ENCODE assay signal across 1 cellular context in the genomic region with DNA sequence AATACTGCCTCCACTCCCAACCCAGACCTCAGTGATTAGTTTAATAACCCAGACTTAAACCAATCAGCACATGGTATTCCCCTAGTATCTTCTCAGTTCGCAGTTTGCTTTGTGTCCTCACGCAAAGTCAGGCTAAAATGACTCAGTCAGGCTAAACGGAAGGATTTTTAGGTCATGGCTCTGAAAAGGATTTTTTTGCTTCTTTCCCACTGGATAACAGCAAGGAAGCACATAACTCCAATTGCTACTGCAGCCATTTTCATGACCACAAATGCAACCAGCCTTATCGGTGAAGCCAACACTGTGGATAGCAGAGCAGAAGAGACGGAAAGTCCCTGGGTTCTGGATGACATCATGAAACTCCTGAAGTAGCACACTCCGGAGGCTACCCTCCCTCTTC.
TF ChIP-seq lines count a peak whose summit lies in the region.

No MANE protein-coding gene starts in this region.

TF ChIP-seq in H1, 55 proteins besides CTCF, POLR2A, EP300 and RAD21 (continued from another document):
- TF ChIP-seq, protein P1, sequence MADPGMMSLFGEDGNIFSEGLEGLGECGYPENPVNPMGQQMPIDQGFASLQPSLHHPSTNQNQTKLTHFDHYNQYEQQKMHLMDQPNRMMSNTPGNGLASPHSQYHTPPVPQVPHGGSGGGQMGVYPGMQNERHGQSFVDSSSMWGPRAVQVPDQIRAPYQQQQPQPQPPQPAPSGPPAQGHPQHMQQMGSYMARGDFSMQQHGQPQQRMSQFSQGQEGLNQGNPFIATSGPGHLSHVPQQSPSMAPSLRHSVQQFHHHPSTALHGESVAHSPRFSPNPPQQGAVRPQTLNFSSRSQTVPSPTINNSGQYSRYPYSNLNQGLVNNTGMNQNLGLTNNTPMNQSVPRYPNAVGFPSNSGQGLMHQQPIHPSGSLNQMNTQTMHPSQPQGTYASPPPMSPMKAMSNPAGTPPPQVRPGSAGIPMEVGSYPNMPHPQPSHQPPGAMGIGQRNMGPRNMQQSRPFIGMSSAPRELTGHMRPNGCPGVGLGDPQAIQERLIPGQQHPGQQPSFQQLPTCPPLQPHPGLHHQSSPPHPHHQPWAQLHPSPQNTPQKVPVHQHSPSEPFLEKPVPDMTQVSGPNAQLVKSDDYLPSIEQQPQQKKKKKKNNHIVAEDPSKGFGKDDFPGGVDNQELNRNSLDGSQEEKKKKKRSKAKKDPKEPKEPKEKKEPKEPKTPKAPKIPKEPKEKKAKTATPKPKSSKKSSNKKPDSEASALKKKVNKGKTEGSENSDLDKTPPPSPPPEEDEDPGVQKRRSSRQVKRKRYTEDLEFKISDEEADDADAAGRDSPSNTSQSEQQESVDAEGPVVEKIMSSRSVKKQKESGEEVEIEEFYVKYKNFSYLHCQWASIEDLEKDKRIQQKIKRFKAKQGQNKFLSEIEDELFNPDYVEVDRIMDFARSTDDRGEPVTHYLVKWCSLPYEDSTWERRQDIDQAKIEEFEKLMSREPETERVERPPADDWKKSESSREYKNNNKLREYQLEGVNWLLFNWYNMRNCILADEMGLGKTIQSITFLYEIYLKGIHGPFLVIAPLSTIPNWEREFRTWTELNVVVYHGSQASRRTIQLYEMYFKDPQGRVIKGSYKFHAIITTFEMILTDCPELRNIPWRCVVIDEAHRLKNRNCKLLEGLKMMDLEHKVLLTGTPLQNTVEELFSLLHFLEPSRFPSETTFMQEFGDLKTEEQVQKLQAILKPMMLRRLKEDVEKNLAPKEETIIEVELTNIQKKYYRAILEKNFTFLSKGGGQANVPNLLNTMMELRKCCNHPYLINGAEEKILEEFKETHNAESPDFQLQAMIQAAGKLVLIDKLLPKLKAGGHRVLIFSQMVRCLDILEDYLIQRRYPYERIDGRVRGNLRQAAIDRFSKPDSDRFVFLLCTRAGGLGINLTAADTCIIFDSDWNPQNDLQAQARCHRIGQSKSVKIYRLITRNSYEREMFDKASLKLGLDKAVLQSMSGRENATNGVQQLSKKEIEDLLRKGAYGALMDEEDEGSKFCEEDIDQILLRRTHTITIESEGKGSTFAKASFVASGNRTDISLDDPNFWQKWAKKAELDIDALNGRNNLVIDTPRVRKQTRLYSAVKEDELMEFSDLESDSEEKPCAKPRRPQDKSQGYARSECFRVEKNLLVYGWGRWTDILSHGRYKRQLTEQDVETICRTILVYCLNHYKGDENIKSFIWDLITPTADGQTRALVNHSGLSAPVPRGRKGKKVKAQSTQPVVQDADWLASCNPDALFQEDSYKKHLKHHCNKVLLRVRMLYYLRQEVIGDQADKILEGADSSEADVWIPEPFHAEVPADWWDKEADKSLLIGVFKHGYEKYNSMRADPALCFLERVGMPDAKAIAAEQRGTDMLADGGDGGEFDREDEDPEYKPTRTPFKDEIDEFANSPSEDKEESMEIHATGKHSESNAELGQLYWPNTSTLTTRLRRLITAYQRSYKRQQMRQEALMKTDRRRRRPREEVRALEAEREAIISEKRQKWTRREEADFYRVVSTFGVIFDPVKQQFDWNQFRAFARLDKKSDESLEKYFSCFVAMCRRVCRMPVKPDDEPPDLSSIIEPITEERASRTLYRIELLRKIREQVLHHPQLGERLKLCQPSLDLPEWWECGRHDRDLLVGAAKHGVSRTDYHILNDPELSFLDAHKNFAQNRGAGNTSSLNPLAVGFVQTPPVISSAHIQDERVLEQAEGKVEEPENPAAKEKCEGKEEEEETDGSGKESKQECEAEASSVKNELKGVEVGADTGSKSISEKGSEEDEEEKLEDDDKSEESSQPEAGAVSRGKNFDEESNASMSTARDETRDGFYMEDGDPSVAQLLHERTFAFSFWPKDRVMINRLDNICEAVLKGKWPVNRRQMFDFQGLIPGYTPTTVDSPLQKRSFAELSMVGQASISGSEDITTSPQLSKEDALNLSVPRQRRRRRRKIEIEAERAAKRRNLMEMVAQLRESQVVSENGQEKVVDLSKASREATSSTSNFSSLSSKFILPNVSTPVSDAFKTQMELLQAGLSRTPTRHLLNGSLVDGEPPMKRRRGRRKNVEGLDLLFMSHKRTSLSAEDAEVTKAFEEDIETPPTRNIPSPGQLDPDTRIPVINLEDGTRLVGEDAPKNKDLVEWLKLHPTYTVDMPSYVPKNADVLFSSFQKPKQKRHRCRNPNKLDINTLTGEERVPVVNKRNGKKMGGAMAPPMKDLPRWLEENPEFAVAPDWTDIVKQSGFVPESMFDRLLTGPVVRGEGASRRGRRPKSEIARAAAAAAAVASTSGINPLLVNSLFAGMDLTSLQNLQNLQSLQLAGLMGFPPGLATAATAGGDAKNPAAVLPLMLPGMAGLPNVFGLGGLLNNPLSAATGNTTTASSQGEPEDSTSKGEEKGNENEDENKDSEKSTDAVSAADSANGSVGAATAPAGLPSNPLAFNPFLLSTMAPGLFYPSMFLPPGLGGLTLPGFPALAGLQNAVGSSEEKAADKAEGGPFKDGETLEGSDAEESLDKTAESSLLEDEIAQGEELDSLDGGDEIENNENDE (IDR thresholded peaks at IDR 0.05; ENCODE audit: insufficient replicate concordance, low read length): no peak
- TF ChIP-seq YY1 (IDR thresholded peaks at IDR 0.05; ENCODE audit: low read depth, low read length): no peak
- no peak for TF ChIP-seq CEBPB (IDR thresholded peaks at IDR 0.05; ENCODE audit: low read depth, low read length)
- no peak for TF ChIP-seq KDM5A (IDR thresholded peaks at IDR 0.05; ENCODE audit: low read length)
- no peak for TF ChIP-seq E2F6 (IDR thresholded peaks at IDR 0.05)
- TF ChIP-seq USF2 (IDR thresholded peaks at IDR 0.05; ENCODE audit: low read length): no peak
- no peak for TF ChIP-seq JUND (IDR thresholded peaks at IDR 0.05; ENCODE audit: low read length)
- no peak for TF ChIP-seq MAFK (IDR thresholded peaks at IDR 0.05; ENCODE audit: low read depth, low read length)
TF ChIP-seq in H1: peak in this region for 0.
